Comparison of ENCODE assay signal across 9 cellular contexts in genomic region chr9:136997355-136997754, GRCh38. TPM values are rescaled to one million over a fixed set of nuclear protein-coding genes. Genes with fewer than 3 reads are reported as not detected.
DNase-seq lines count a peak whose midpoint lies in the region; ATAC-seq and TF ChIP-seq lines count a peak whose summit lies in the region.
"Had no signal": no experiment of that assay in that cellular context is flagged by ENCODE, and none has a peak within 500 bp of the region (broad histone marks: within the 10 kb centered on the region; RNA-seq: fewer than 3 reads in every experiment).

No MANE protein-coding gene starts in this region.

- peaks cover 0 to 18% of the 10 kb centered on the region in 2 experiments; a peak in 1 of 3 replicates for H3K36me3 ChIP-seq in HEK293 (ENCODE audit: control insufficient read depth in 2 of 2, insufficient read depth in 1 of 2, low read length in 2 of 2)

- H3K9me3 ChIP-seq in HEK293 (ENCODE audit: control insufficient read depth, insufficient read depth, low read depth, low read length) = no peaks in the 10 kb centered on the region

- peak overlapping the region; percentile 28 for H3K27ac Mint-ChIP-seq in activated naive CD8-positive, alpha-beta T cell
- peak overlapping the region; percentile 82 to 96 for H3K27ac Mint-ChIP-seq in natural killer cell treated with Interleukin-12 subunit alpha and Interleukin-12 subunit beta and Interleukin-15 and Interleukin-18, amount 100 ng/mL, for 72 hours
- H3K27ac Mint-ChIP-seq: progenitor cell of endocrine pancreas had no signal

- H3K4me3 Mint-ChIP-seq in activated naive CD8-positive, alpha-beta T cell = peak overlapping the region; percentile 66
- peak overlapping the region; percentile 81 for H3K4me3 Mint-ChIP-seq in natural killer cell treated with Interleukin-12 subunit alpha and Interleukin-12 subunit beta and Interleukin-15 and Interleukin-18, amount 100 ng/mL, for 72 hours

- H3K27me3 Mint-ChIP-seq in activated naive CD8-positive, alpha-beta T cell = no peaks in the 10 kb centered on the region
- H3K27me3 Mint-ChIP-seq in natural killer cell treated with Interleukin-12 subunit alpha and Interleukin-12 subunit beta and Interleukin-15 and Interleukin-18, amount 100 ng/mL, for 72 hours = no peaks in the 10 kb centered on the region
- H3K27me3 Mint-ChIP-seq: progenitor cell of endocrine pancreas had no signal

- no peak for DNase-seq in natural killer cell treated with Interleukin-12 subunit alpha and Interleukin-12 subunit beta and Interleukin-15 and Interleukin-18, amount 100 ng/mL, for 72 hours (ENCODE audit: low spot score)
- DNase-seq in DMS53 (lab: John Stamatoyannopoulos, UW) = no peak
- no peak for DNase-seq in SKM-1 (lab: John Stamatoyannopoulos, UW; ENCODE audit: unreplicated experiment)
- DNase-seq: NCI-H2081 had no signal

- peaks cover 31% of the 10 kb centered on the region for H3K4me1 Mint-ChIP-seq in activated naive CD8-positive, alpha-beta T cell (ENCODE audit: low read depth)
- peaks cover 36 to 44% of the 10 kb centered on the region in 2 donors for H3K4me1 Mint-ChIP-seq in natural killer cell treated with Interleukin-12 subunit alpha and Interleukin-12 subunit beta and Interleukin-15 and Interleukin-18, amount 100 ng/mL, for 72 hours (ENCODE audit: low read depth in 2 of 2)

- peaks cover 5% of the 10 kb centered on the region for H3K4me1 ChIP-seq in HEK293 (ENCODE audit: control insufficient read depth, insufficient read depth, low read length)

- no peak overlapping the region for H3K4me3 ChIP-seq in HEK293 (ENCODE audit: low read depth, low read length)

- no peak overlapping the region for H3K27ac ChIP-seq in HEK293 (ENCODE audit: extremely low read depth, low read depth, low read length)

- H3K36me3 Mint-ChIP-seq in activated naive CD8-positive, alpha-beta T cell = no peaks in the 10 kb centered on the region
- no peaks in the 10 kb centered on the region for H3K36me3 Mint-ChIP-seq in natural killer cell treated with Interleukin-12 subunit alpha and Interleukin-12 subunit beta and Interleukin-15 and Interleukin-18, amount 100 ng/mL, for 72 hours

- CTCF ChIA-PET in HEK293 (lab: Yijun Ruan, JAX) = interaction anchor here (0.6 to 5.4 kb wide), 3 partner anchors 32 to 49 kb away, joined by 3 to 38 read pairs (median 15); partner anchors contain the start of gene ABCA2

- no peak for TF ChIP-seq CTCF in HEK293 (tag by site-specific recombination; IDR thresholded peaks at IDR 0.05)

- no peaks in the 10 kb centered on the region for H3K9me3 Mint-ChIP-seq in activated naive CD8-positive, alpha-beta T cell (ENCODE audit: low read depth)
- no peaks in the 10 kb centered on the region for H3K9me3 Mint-ChIP-seq in natural killer cell treated with Interleukin-12 subunit alpha and Interleukin-12 subunit beta and Interleukin-15 and Interleukin-18, amount 100 ng/mL, for 72 hours

- no peak for ATAC-seq in natural killer cell treated with Interleukin-12 subunit alpha and Interleukin-12 subunit beta and Interleukin-15 and Interleukin-18, amount 100 ng/mL, for 72 hours
- no peak for ATAC-seq in HG02970 (IDR thresholded peaks at IDR 0.05; ENCODE audit: low FRiP score, unreplicated experiment)

- POLR2A ChIA-PET in HEK293 (lab: Yijun Ruan, JAX) = interaction anchor here (1.3 kb wide), 2 partner anchors 111 to 156 kb away, joined by 3 to 4 read pairs; partner anchors contain the start of gene TRAF2

TF ChIP-seq in HEK293, 187 proteins besides CTCF, POLR2A, EP300 and RAD21:
- TF ChIP-seq ZNF18 (tag by site-specific recombination; IDR thresholded peaks at IDR 0.05) = no peak
- peak; percentile 31 for TF ChIP-seq HIC1 (tag by site-specific recombination; IDR thresholded peaks at IDR 0.05)

RNA-seq across cellular contexts. Expression of gene CLIC3, which starts 1.0 kb away (rescaled TPM):
- total RNA-seq in natural killer cell treated with Interleukin-12 subunit alpha and Interleukin-12 subunit beta and Interleukin-15 and Interleukin-18, amount 100 ng/mL, for 72 hours = 10 to 100 TPM in 1 of 2 donors, 1 to 10 TPM in 1; 4.3 to 38.2 TPM
- total RNA-seq: progenitor cell of endocrine pancreas had no signal

RNA-seq across cellular contexts. Expression of gene PAXX, which starts 5.1 kb away (rescaled TPM):
- total RNA-seq in natural killer cell treated with Interleukin-12 subunit alpha and Interleukin-12 subunit beta and Interleukin-15 and Interleukin-18, amount 100 ng/mL, for 72 hours = 100 to 1,000 TPM in 1 of 2 donors, 10 to 100 TPM in 1; 64.0 to 118 TPM

RNA-seq across cellular contexts. Expression of gene LCNL1, which starts 14.6 kb away (rescaled TPM):
- under 1 TPM in 1 of 2 donors, not detected in 1; 0.21 TPM for total RNA-seq in natural killer cell treated with Interleukin-12 subunit alpha and Interleukin-12 subunit beta and Interleukin-15 and Interleukin-18, amount 100 ng/mL, for 72 hours
- total RNA-seq: epithelial cell of proximal tubule, progenitor cell of endocrine pancreas had no signal

RNA-seq across cellular contexts. Expression of gene PTGDS, which starts 20.1 kb away (rescaled TPM):
- 1 to 10 TPM; 1.7 to 4.4 TPM for total RNA-seq in natural killer cell treated with Interleukin-12 subunit alpha and Interleukin-12 subunit beta and Interleukin-15 and Interleukin-18, amount 100 ng/mL, for 72 hours
- total RNA-seq: epithelial cell of proximal tubule, progenitor cell of endocrine pancreas had no signal

RNA-seq across cellular contexts. Expression of gene ABCA2, which starts 30.7 kb away (rescaled TPM):
- total RNA-seq in natural killer cell treated with Interleukin-12 subunit alpha and Interleukin-12 subunit beta and Interleukin-15 and Interleukin-18, amount 100 ng/mL, for 72 hours = 100 to 1,000 TPM in 1 of 2 donors, 10 to 100 TPM in 1; 77.6 to 109 TPM
